Comparison of ENCODE assay signal across 14 cellular contexts in the genomic region with DNA sequence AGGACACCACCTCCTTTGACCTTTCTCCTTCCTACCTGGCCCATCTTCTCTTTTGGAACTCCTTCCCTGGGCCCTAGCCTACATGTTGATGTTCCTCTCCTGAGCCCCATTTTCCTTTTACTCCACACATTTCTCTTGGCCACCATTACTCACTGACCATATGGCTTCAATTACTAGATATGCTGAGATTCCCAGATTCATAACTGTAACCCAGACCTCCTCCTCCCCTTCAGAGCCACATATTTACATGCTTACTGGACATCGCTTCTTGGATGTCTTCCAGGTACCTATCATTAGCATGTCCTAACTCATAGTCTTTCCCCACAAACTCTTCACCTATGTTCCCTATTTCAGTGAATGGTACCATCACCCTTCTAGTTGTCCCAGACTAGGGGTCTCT. TPM values are rescaled to one million over a fixed set of nuclear protein-coding genes. Genes with fewer than 3 reads are reported as not detected.
DNase-seq lines count a peak whose midpoint lies in the region; TF ChIP-seq lines count a peak whose summit lies in the region.
"Had no signal": no experiment of that assay in that cellular context is flagged by ENCODE, and none has a peak within 500 bp of the region (broad histone marks: within the 10 kb centered on the region; RNA-seq: fewer than 3 reads in every experiment).

No MANE protein-coding gene starts in this region.

- H3K27me3 ChIP-seq in uterus, result no peaks in the 10 kb centered on the region

- peak; percentile 94 for DNase-seq in AG08395 (ENCODE audit: low spot score)
- peak; percentile 94 for DNase-seq in HS-5 (ENCODE audit: low read depth)
- DNase-seq in astrocyte of the spinal cord (ENCODE audit: low read depth, low spot score), result peak; percentile 92
- DNase-seq in glomerular visceral epithelial cell (ENCODE audit: extremely low spot score), result peak; percentile 70
- DNase-seq in anterior cingulate cortex (lab: John Stamatoyannopoulos, UW), result no peak
- no peak for DNase-seq in putamen (ENCODE audit: low spot score)
- no peak for DNase-seq in uterus
- DNase-seq in activated naive CD4-positive, alpha-beta T cell treated with Interleukin-2 at 50 U/mL for 16 hours, result no peak
- DNase-seq: ACHN; foreskin melanocyte; NCI-H187 treated with DMSO at 0.1 percent for 48 hours; sigmoid colon; stimulated activated naive CD4-positive, alpha-beta T cell treated with Interleukin-2 at 50 U/mL for 16 hours; T-helper 17 cell had no signal

- in situ Hi-C loops in astrocyte of the spinal cord (cut with HindIII; ENCODE audit: low sequenced_read_pairs), result no loop called here

- H3K36me3 ChIP-seq in uterus, result no peaks in the 10 kb centered on the region
- H3K36me3 ChIP-seq: sigmoid colon had no signal

- no peak for TF ChIP-seq POLR2A in uterus (IDR thresholded peaks at IDR 0.05)

- TF ChIP-seq CTCF in astrocyte of the spinal cord (IDR thresholded peaks at IDR 0.05; ENCODE audit: low read depth, low read length), result no peak
- no peak for TF ChIP-seq CTCF in uterus (IDR thresholded peaks at IDR 0.05)

- no peaks in the 10 kb centered on the region for H3K4me1 ChIP-seq in uterus
- H3K4me1 ChIP-seq: sigmoid colon had no signal

- no peaks in the 10 kb centered on the region for H3K9me3 ChIP-seq in uterus

- intact Hi-C loops in uterus (cut with DNase I; ENCODE audit: low total_unique reads), result no loop called here

- H3K4me3 ChIP-seq in astrocyte of the spinal cord (ENCODE audit: low read depth, low read length), result no peak overlapping the region
- H3K4me3 ChIP-seq in uterus, result no peak overlapping the region
- H3K4me3 ChIP-seq: sigmoid colon had no signal

- no peak overlapping the region for H3K27ac ChIP-seq in uterus
- H3K27ac ChIP-seq: sigmoid colon had no signal

RNA-seq across cellular contexts. Expression of gene TRIM59, which starts 24.4 kb away (rescaled TPM):
- 10 to 100 TPM in 1 of 4 donors, 1 to 10 TPM in 2, not detected in 1; 1.0 to 42.9 (median 5.1) TPM for total RNA-seq in uterus

Comparison
In these comparisons a context has a peak if more than half of its experiments do, and no peak if none do; other contexts are left out.
1. DNase-seq: peak in AG08395 (single experiment), HS-5 (single experiment), astrocyte of the spinal cord (single experiment) and glomerular visceral epithelial cell (single experiment); none in anterior cingulate cortex (0 of 58), putamen (single experiment), uterus (0 of 2) and activated naive CD4-positive, alpha-beta T cell treated with Interleukin-2 at 50 U/mL for 16 hours (single experiment).